Comparison of ENCODE assay signal across 22 cellular contexts in genomic region chr13:29920018-29920643, GRCh38.
A peak's percentile ranks its signal among the peaks of the same experiment; 100 is the strongest.
DNase-seq lines count a peak whose midpoint lies in the region; ATAC-seq and TF ChIP-seq lines count a peak whose summit lies in the region.
"Had no signal": no experiment of that assay in that cellular context is flagged by ENCODE, and none has a peak within 500 bp of the region (broad histone marks: within the 10 kb centered on the region; RNA-seq: fewer than 3 reads in every experiment).

No MANE protein-coding gene starts in this region.

- H3K4me1 Mint-ChIP-seq in CD4-positive, CD25-positive, alpha-beta regulatory T cell: peaks cover 8 to 45% (median 27%) of the 10 kb centered on the region in 4 donors
- H3K4me1 Mint-ChIP-seq in mesothelial cell of epicardium: peaks cover 46% of the 10 kb centered on the region
- peaks cover 25% of the 10 kb centered on the region for H3K4me1 Mint-ChIP-seq in nephron progenitor cell

- no peaks in the 10 kb centered on the region for H3K9me3 Mint-ChIP-seq in CD4-positive, CD25-positive, alpha-beta regulatory T cell
- peaks cover 4% of the 10 kb centered on the region for H3K9me3 Mint-ChIP-seq in mesothelial cell of epicardium
- no peaks in the 10 kb centered on the region for H3K9me3 Mint-ChIP-seq in nephron progenitor cell

- no peak for TF ChIP-seq CTCF in mesothelial cell of epicardium (IDR thresholded peaks at IDR 0.05; ENCODE audit: unreplicated experiment)
- no peak for TF ChIP-seq CTCF in nephron progenitor cell (IDR thresholded peaks at IDR 0.05)

- peaks cover 6% of the 10 kb centered on the region for H3K27me3 Mint-ChIP-seq in CD4-positive, CD25-positive, alpha-beta regulatory T cell
- H3K27me3 Mint-ChIP-seq in mesothelial cell of epicardium (ENCODE audit: low read depth) (no peaks in the 10 kb centered on the region), nephron progenitor cell (ENCODE audit: low read depth, poor library complexity) (peaks cover 2% of the 10 kb centered on the region)

- peak overlapping the region in 2 of 3 donors; percentile 31 to 57 for H3K27ac Mint-ChIP-seq in CD4-positive, CD25-positive, alpha-beta regulatory T cell
- H3K27ac Mint-ChIP-seq in mesothelial cell of epicardium (peak overlapping the region; percentile 58), nephron progenitor cell (no peak overlapping the region)

- H3K36me3 Mint-ChIP-seq in CD4-positive, CD25-positive, alpha-beta regulatory T cell: no peaks in the 10 kb centered on the region
- H3K36me3 Mint-ChIP-seq in mesothelial cell of epicardium: no peaks in the 10 kb centered on the region
- no peaks in the 10 kb centered on the region for H3K36me3 Mint-ChIP-seq in nephron progenitor cell (ENCODE audit: low read depth)
- H3K36me3 Mint-ChIP-seq: CD14-positive monocyte had no signal

- no peaks in the 10 kb centered on the region for H3K27me3 ChIP-seq in CD4-positive, CD25-positive, alpha-beta regulatory T cell (ENCODE audit: control insufficient read depth, insufficient read depth, low read length)
- H3K27me3 ChIP-seq: Peyer's patch had no signal

- no peak for ATAC-seq in CD4-positive, CD25-positive, alpha-beta regulatory T cell (ENCODE audit: low read depth in 2 of 2)
- ATAC-seq in HG03280 (IDR thresholded peaks at IDR 0.05; ENCODE audit: unreplicated experiment) (no peak), GM21737 (IDR thresholded peaks at IDR 0.05; ENCODE audit: unreplicated experiment) (no peak)
- ATAC-seq: SK-N-SH treated with all-trans-retinoic acid at 6 μM for 48 hours had no signal

- no peak overlapping the region for H3K4me3 ChIP-seq in CD4-positive, CD25-positive, alpha-beta regulatory T cell (ENCODE audit: low read depth, low read length)
- H3K4me3 ChIP-seq: Peyer's patch had no signal

- no peaks in the 10 kb centered on the region for H3K36me3 ChIP-seq in CD4-positive, CD25-positive, alpha-beta regulatory T cell (ENCODE audit: control insufficient read depth, insufficient read depth, low read length)
- H3K36me3 ChIP-seq: Peyer's patch had no signal

- peaks cover 19% of the 10 kb centered on the region for H3K4me1 ChIP-seq in CD4-positive, CD25-positive, alpha-beta regulatory T cell (ENCODE audit: control insufficient read depth, insufficient read depth, low read length, poor library complexity, severe bottlenecking)

- H3K9me3 ChIP-seq in CD4-positive, CD25-positive, alpha-beta regulatory T cell (ENCODE audit: control insufficient read depth in 2 of 2, low read length in 2 of 2): no peaks in the 10 kb centered on the region
- H3K9me3 ChIP-seq: Peyer's patch had no signal

- no peak overlapping the region for H3K4me3 Mint-ChIP-seq in CD4-positive, CD25-positive, alpha-beta regulatory T cell
- H3K4me3 Mint-ChIP-seq in mesothelial cell of epicardium (no peak overlapping the region), nephron progenitor cell (no peak overlapping the region)
- H3K4me3 Mint-ChIP-seq: CD14-positive monocyte had no signal

- no peak for DNase-seq in CD4-positive, CD25-positive, alpha-beta regulatory T cell
- DNase-seq in NCI-H69 (lab: John Stamatoyannopoulos, UW): peak; percentile 54
- DNase-seq in iris pigment epithelial cell (ENCODE audit: low read depth): peak; percentile 12
- no peak for DNase-seq in mesothelial cell of epicardium (ENCODE audit: low spot score in 2 of 2, unreplicated experiment in 2 of 2)
- DNase-seq in nephron progenitor cell: no peak
- no peak for DNase-seq in germinal center (ENCODE audit: low spot score)
- DNase-seq: DMS79, GOT3, HCEC 1CT, KBM-7, MM.1S, NCI-H1048, NCI-H1436, NCI-H187 treated with DMSO at 0.1 percent for 48 hours, NCI-H2107, NCI-H446 treated with DMSO at 0.1 percent for 48 hours, NCI-H526 treated with DMSO at 0.1 percent for 48 hours, Peyer's patch had no signal

- H3K27ac ChIP-seq in CD4-positive, CD25-positive, alpha-beta regulatory T cell (ENCODE audit: insufficient read depth, low read length, poor library complexity, severe bottlenecking): no peak overlapping the region
- H3K27ac ChIP-seq: Peyer's patch had no signal

Comparison
In these comparisons a context has a peak if more than half of its experiments do, and no peak if none do; other contexts are left out.
1. DNase-seq: peak in NCI-H69 (single experiment) and iris pigment epithelial cell (single experiment); none in CD4-positive, CD25-positive, alpha-beta regulatory T cell (0 of 3), mesothelial cell of epicardium (0 of 2), nephron progenitor cell (single experiment) and germinal center (single experiment).